In genomic region chr5:140362875-140363630, GRCh38 we compare ENCODE assay signal across 8 cellular contexts. TPM values are rescaled to one million over a fixed set of nuclear protein-coding genes. Genes with fewer than 3 reads are reported as not detected.
DNase-seq lines count a peak whose midpoint lies in the region; ATAC-seq and TF ChIP-seq lines count a peak whose summit lies in the region.

No MANE protein-coding gene starts in this region.

- no peak overlapping the region for H2AFZ ChIP-seq in SU-DHL-6 (ENCODE audit: low read depth, low read length, severe bottlenecking)

- H3K4me3 ChIP-seq in HUES6 (ENCODE audit: low read depth, low read length) = peak overlapping the region; percentile 69
- H3K4me3 ChIP-seq in SU-DHL-6 (ENCODE audit: insufficient read depth, low read length, poor library complexity, severe bottlenecking) = no peak overlapping the region
- H3K4me3 ChIP-seq in left ventricle myocardium inferior = peak overlapping the region; percentile 54
- H3K4me3 ChIP-seq in rectal smooth muscle tissue (ENCODE audit: low read length) = peak overlapping the region; percentile 43
- H3K4me3 ChIP-seq in aorta (ENCODE audit: low read length in 2 of 2) = no peak overlapping the region

- H3K27ac ChIP-seq in HUES6 (ENCODE audit: low read depth, low read length) (no peak overlapping the region), SU-DHL-6 (ENCODE audit: low read depth, low read length) (no peak overlapping the region), left ventricle myocardium inferior (replicated peaks) (no peak overlapping the region), rectal smooth muscle tissue (ENCODE audit: low read depth, low read length) (no peak overlapping the region), aorta (ENCODE audit: low read depth in 1 of 2, low read length in 2 of 2) (no peak overlapping the region)

- 15% methylated on average over 28 to 29 of the region's 29 CpGs for WGBS in aorta, 2 donors

- H3K79me2 ChIP-seq in SU-DHL-6 (ENCODE audit: insufficient read depth, low read length) = no peaks in the 10 kb centered on the region

- H3K9ac ChIP-seq in HUES6 (ENCODE audit: low read length) (peak overlapping the region; percentile 48), SU-DHL-6 (ENCODE audit: low read length) (peak overlapping the region; percentile 27; the same call in 1 of the 2 replicates), rectal smooth muscle tissue (ENCODE audit: low read length) (no peak overlapping the region)

- peak overlapping the region; percentile 56 for H3K4me2 ChIP-seq in SU-DHL-6 (ENCODE audit: low read depth, low read length, poor library complexity, severe bottlenecking)

- H3K4me1 Mint-ChIP-seq in activated naive CD8-positive, alpha-beta T cell treated with anti-CD3 and anti-CD28 coated beads for 36 hours = peaks cover 5% of the 10 kb centered on the region

- ATAC-seq in GM21367 (IDR thresholded peaks at IDR 0.05; ENCODE audit: unreplicated experiment) (peak; percentile 68), aorta (ENCODE audit: low FRiP score) (peak; percentile 74)

- intact Hi-C loops in left ventricle myocardium inferior (cut with micrococcal nuclease) (no loop called here), aorta (cut with DNase I) (no loop called here)

- peaks cover 15% of the 10 kb centered on the region for H3K27me3 ChIP-seq in HUES6 (ENCODE audit: control insufficient read depth, insufficient read depth, low read length)
- no peaks in the 10 kb centered on the region for H3K27me3 ChIP-seq in SU-DHL-6 (ENCODE audit: low read length)
- no peaks in the 10 kb centered on the region for H3K27me3 ChIP-seq in left ventricle myocardium inferior (ENCODE audit: low read depth)
- H3K27me3 ChIP-seq in rectal smooth muscle tissue (ENCODE audit: control insufficient read depth, insufficient read depth, low read length) = no peaks in the 10 kb centered on the region
- no peaks in the 10 kb centered on the region for H3K27me3 ChIP-seq in aorta (ENCODE audit: control insufficient read depth in 1 of 2, insufficient read depth in 2 of 2, low read length in 1 of 2)

- H3K36me3 ChIP-seq in HUES6 (ENCODE audit: control insufficient read depth, insufficient read depth, low read length) (no peaks in the 10 kb centered on the region), SU-DHL-6 (ENCODE audit: low read length) (no peaks in the 10 kb centered on the region), left ventricle myocardium inferior (no peaks in the 10 kb centered on the region), rectal smooth muscle tissue (ENCODE audit: control insufficient read depth, insufficient read depth, low read length) (no peaks in the 10 kb centered on the region), aorta (ENCODE audit: control insufficient read depth in 1 of 2, insufficient read depth in 2 of 2, low read length in 1 of 2) (no peaks in the 10 kb centered on the region)

- H3K9me3 Mint-ChIP-seq in activated naive CD8-positive, alpha-beta T cell treated with anti-CD3 and anti-CD28 coated beads for 36 hours = no peaks in the 10 kb centered on the region

- peaks cover 8% of the 10 kb centered on the region for H3K4me1 ChIP-seq in HUES6 (ENCODE audit: control insufficient read depth, insufficient read depth, low read length)
- H3K4me1 ChIP-seq in left ventricle myocardium inferior = peaks cover 9% of the 10 kb centered on the region
- H3K4me1 ChIP-seq in rectal smooth muscle tissue (ENCODE audit: control insufficient read depth, insufficient read depth, low read length) = no peaks in the 10 kb centered on the region
- H3K4me1 ChIP-seq in aorta (ENCODE audit: control insufficient read depth in 1 of 2, insufficient read depth in 2 of 2, low read length in 2 of 2) = no peaks in the 10 kb centered on the region

- H3K27ac Mint-ChIP-seq in activated naive CD8-positive, alpha-beta T cell treated with anti-CD3 and anti-CD28 coated beads for 36 hours = no peak overlapping the region

- no peaks in the 10 kb centered on the region for H3F3A ChIP-seq in SU-DHL-6 (ENCODE audit: insufficient read depth)

- no peaks in the 10 kb centered on the region for H3K9me2 ChIP-seq in SU-DHL-6 (replicated peaks; ENCODE audit: insufficient read depth, low read length)

- TF ChIP-seq CTCF in SU-DHL-6 (IDR thresholded peaks at IDR 0.05; ENCODE audit: insufficient read depth, low read length, poor library complexity, severe bottlenecking) (peak; percentile 96), left ventricle myocardium inferior (IDR thresholded peaks at IDR 0.05; ENCODE audit: borderline replicate concordance) (peak; percentile 96)

- no peaks in the 10 kb centered on the region for H4K20me1 ChIP-seq in SU-DHL-6 (ENCODE audit: low read depth, low read length)

- peaks cover 7% of the 10 kb centered on the region for H3K27me3 Mint-ChIP-seq in activated naive CD8-positive, alpha-beta T cell treated with anti-CD3 and anti-CD28 coated beads for 36 hours

- DNase-seq in DMS 273 (lab: John Stamatoyannopoulos, UW; ENCODE audit: unreplicated experiment) (peak; percentile 89), left ventricle myocardium inferior (peak; percentile 72), aorta (peak; percentile 76 to 94)
- peak; percentile 85 for DNase-seq in activated naive CD8-positive, alpha-beta T cell treated with anti-CD3 and anti-CD28 coated beads for 36 hours

- H3K9me3 ChIP-seq in HUES6 (ENCODE audit: control insufficient read depth, insufficient read depth, low read depth, low read length) (no peaks in the 10 kb centered on the region), SU-DHL-6 (ENCODE audit: insufficient read depth, low read length) (no peaks in the 10 kb centered on the region), left ventricle myocardium inferior (replicated peaks) (no peaks in the 10 kb centered on the region), aorta (ENCODE audit: control insufficient read depth, low read length) (no peaks in the 10 kb centered on the region)

- peak overlapping the region; percentile 72 for H3K4me3 Mint-ChIP-seq in activated naive CD8-positive, alpha-beta T cell treated with anti-CD3 and anti-CD28 coated beads for 36 hours

- H3K36me3 Mint-ChIP-seq in activated naive CD8-positive, alpha-beta T cell treated with anti-CD3 and anti-CD28 coated beads for 36 hours = no peaks in the 10 kb centered on the region

RNA-seq across cellular contexts. Expression of gene SLC4A9, which starts 3.1 kb away (rescaled TPM):
- not detected for total RNA-seq in activated naive CD8-positive, alpha-beta T cell treated with anti-CD3 and anti-CD28 coated beads for 36 hours
- total RNA-seq in left ventricle myocardium inferior = 0.44 TPM
- not detected for total RNA-seq in aorta
- not detected for polyA plus RNA-seq in aorta

RNA-seq across cellular contexts. Expression of gene HBEGF, which starts 16.6 kb away (rescaled TPM):
- total RNA-seq in activated naive CD8-positive, alpha-beta T cell treated with anti-CD3 and anti-CD28 coated beads for 36 hours = 1 to 10 TPM; 5.7 TPM
- 27.2 TPM for total RNA-seq in left ventricle myocardium inferior
- total RNA-seq in aorta = 10 to 100 TPM; 14.5 to 30.2 TPM
- polyA plus RNA-seq in aorta = 1 to 10 TPM; 2.0 to 2.3 TPM

RNA-seq across cellular contexts. Expression of gene ANKHD1, which starts 38.6 kb away (rescaled TPM):
- 10 to 100 TPM; 86.7 to 89.6 TPM for total RNA-seq in activated naive CD8-positive, alpha-beta T cell treated with anti-CD3 and anti-CD28 coated beads for 36 hours
- total RNA-seq in left ventricle myocardium inferior = 58.5 TPM
- total RNA-seq in aorta = 100 to 1,000 TPM; 112 to 138 TPM
- polyA plus RNA-seq in aorta = 10 to 100 TPM; 17.0 to 77.2 TPM

Comparison
In these comparisons a context has a peak if more than half of its experiments do, and no peak if none do; other contexts are left out.
1. H3K4me3 ChIP-seq: peak in HUES6 (single experiment), left ventricle myocardium inferior (single experiment) and rectal smooth muscle tissue (single experiment); none in SU-DHL-6 (single experiment) and aorta (0 of 2).
2. Peak in every context shown above with its lines, with median percentiles within 50 percentile points of each other: DNase-seq.